In genomic region chr7:5214641-5215040, GRCh38 we compare ENCODE assay signal across 19 cellular contexts.
"Had no signal": no experiment of that assay in that cellular context is flagged by ENCODE, and none has a peak within 500 bp of the region (broad histone marks: within the 10 kb centered on the region; RNA-seq: fewer than 3 reads in every experiment).

No MANE protein-coding gene starts in this region.

- H3K27ac Mint-ChIP-seq: activated CD4-positive, alpha-beta memory T cell treated with anti-CD3 and anti-CD28 coated beads for 36 hours; activated naive CD4-positive, alpha-beta T cell treated with anti-CD3 and anti-CD28 coated beads, Interleukin-2, amount 50 U/mL, for 24 hours; memory B cell; nephron; stimulated activated naive CD8-positive, alpha-beta T cell treated with anti-CD3 and anti-CD28 coated beads, Interleukin-15, Interleukin-2, amounts not matched to agents 100 ng/mL and 50 ng/mL, for 24 hours; T-cell had no signal

- H3K4me3 ChIP-seq: hepatocyte, tibial artery had no signal

- DNase-seq: activated CD4-positive, alpha-beta memory T cell treated with anti-CD3 and anti-CD28 coated beads for 36 hours; activated CD4-positive, alpha-beta T cell treated with anti-CD3 and anti-CD28 coated beads for 4 hours; activated gamma-delta T cell treated with Interleukin-2 at 50 U/mL for 16 hours; anterior cingulate cortex; dermis blood vessel endothelial cell; effector CD8-positive, alpha-beta T cell; foreskin melanocyte; occipital lobe; stimulated activated CD4-positive, alpha-beta T cell treated with anti-CD3 and anti-CD28 coated beads, Interleukin-12 subunit alpha, Interleukin-12 subunit beta, amount 100 ng/mL, for 4 hours; stimulated activated CD4-positive, alpha-beta T cell treated with anti-CD3 and anti-CD28 coated beads, Interleukin-4, amount 100 ng/mL, for 4 hours; T-cell; WERI-Rb-1 had no signal

- H3K27ac ChIP-seq: hepatocyte, tibial artery, WERI-Rb-1 had no signal

- H3K4me2 ChIP-seq: hepatocyte had no signal

- H3K4me3 Mint-ChIP-seq: activated CD4-positive, alpha-beta memory T cell treated with anti-CD3 and anti-CD28 coated beads for 36 hours; activated naive CD4-positive, alpha-beta T cell treated with anti-CD3 and anti-CD28 coated beads, Interleukin-2, amount 50 U/mL, for 24 hours; brain; memory B cell; nephron; stimulated activated naive CD8-positive, alpha-beta T cell treated with anti-CD3 and anti-CD28 coated beads, Interleukin-15, Interleukin-2, amounts not matched to agents 100 ng/mL and 50 ng/mL, for 24 hours; T-cell had no signal

- H3K27me3 ChIP-seq: hepatocyte, tibial artery had no signal

- H3K9me3 Mint-ChIP-seq: activated CD4-positive, alpha-beta memory T cell treated with anti-CD3 and anti-CD28 coated beads for 36 hours; activated naive CD4-positive, alpha-beta T cell treated with anti-CD3 and anti-CD28 coated beads, Interleukin-2, amount 50 U/mL, for 24 hours; brain; memory B cell; nephron; stimulated activated naive CD8-positive, alpha-beta T cell treated with anti-CD3 and anti-CD28 coated beads, Interleukin-15, Interleukin-2, amounts not matched to agents 100 ng/mL and 50 ng/mL, for 24 hours; T-cell had no signal

- H3K4me1 ChIP-seq: tibial artery had no signal

- H3K4me1 Mint-ChIP-seq: brain, nephron had no signal

- ATAC-seq: T-cell had no signal

- H3K27me3 Mint-ChIP-seq: activated CD4-positive, alpha-beta memory T cell treated with anti-CD3 and anti-CD28 coated beads for 36 hours; activated naive CD4-positive, alpha-beta T cell treated with anti-CD3 and anti-CD28 coated beads, Interleukin-2, amount 50 U/mL, for 24 hours; brain; memory B cell; stimulated activated naive CD8-positive, alpha-beta T cell treated with anti-CD3 and anti-CD28 coated beads, Interleukin-15, Interleukin-2, amounts not matched to agents 100 ng/mL and 50 ng/mL, for 24 hours; T-cell had no signal

- H2AFZ ChIP-seq: hepatocyte had no signal

- H3K9me3 ChIP-seq: tibial artery had no signal
